13 cellular contexts compared by ENCODE assay signal in genomic region chr12:19443585-19443984, GRCh38.
"Had no signal": no experiment of that assay in that cellular context is flagged by ENCODE, and none has a peak within 500 bp of the region (broad histone marks: within the 10 kb centered on the region; RNA-seq: fewer than 3 reads in every experiment).

No MANE protein-coding gene starts in this region.

- H3K4me3 ChIP-seq: esophagus muscularis mucosa, thyroid gland had no signal

- H3K9me3 ChIP-seq: esophagus muscularis mucosa, thyroid gland had no signal

- H3K36me3 ChIP-seq: thyroid gland had no signal

- ATAC-seq: activated CD8-positive, alpha-beta memory T cell treated with anti-CD3 and anti-CD28 coated beads, Interleukin-2, amount 10 ng/mL, durations not matched to agents 7 days and 5 days; activated T-cell treated with anti-CD3 and anti-CD28 coated beads, Interleukin-2, amount 50 U/mL, for 4 hours; left colon; sciatic nerve had no signal

- H3K9me3 Mint-ChIP-seq: activated naive CD8-positive, alpha-beta T cell treated with anti-CD3 and anti-CD28 coated beads, Interleukin-2, amount 10 ng/mL, durations not matched to agents 7 days and 5 days; activated T-cell treated with anti-CD3 and anti-CD28 coated beads, Interleukin-2, amount 50 U/mL, for 4 hours had no signal

- DNase-seq: activated CD4-positive, alpha-beta T cell treated with anti-CD3 and anti-CD28 coated beads, Interleukin-2, amount 50 U/mL, for 1 hour; activated CD4-positive, CD25-positive, alpha-beta regulatory T cell; activated gamma-delta T cell; activated naive CD8-positive, alpha-beta T cell treated with anti-CD3 and anti-CD28 coated beads, Interleukin-2, amount 10 ng/mL, durations not matched to agents 7 days and 5 days; activated T-cell treated with anti-CD3 and anti-CD28 coated beads, Interleukin-2, amount 50 U/mL, for 4 hours; aorta; left colon; nephron progenitor cell; stimulated activated CD4-positive, alpha-beta T cell treated with anti-CD3 and anti-CD28 coated beads, Interleukin-2, amount 100 ng/mL, for 48 hours; thyroid gland had no signal

- H3K27me3 Mint-ChIP-seq: activated CD8-positive, alpha-beta memory T cell treated with anti-CD3 and anti-CD28 coated beads, Interleukin-2, amount 10 ng/mL, durations not matched to agents 7 days and 5 days; activated naive CD8-positive, alpha-beta T cell treated with anti-CD3 and anti-CD28 coated beads, Interleukin-2, amount 10 ng/mL, durations not matched to agents 7 days and 5 days had no signal

- H3K27ac Mint-ChIP-seq: activated CD8-positive, alpha-beta memory T cell treated with anti-CD3 and anti-CD28 coated beads, Interleukin-2, amount 10 ng/mL, durations not matched to agents 7 days and 5 days; activated naive CD8-positive, alpha-beta T cell treated with anti-CD3 and anti-CD28 coated beads, Interleukin-2, amount 10 ng/mL, durations not matched to agents 7 days and 5 days; nephron progenitor cell had no signal

- H3K27ac ChIP-seq: esophagus muscularis mucosa, thyroid gland had no signal

- H3K27me3 ChIP-seq: esophagus muscularis mucosa, thyroid gland had no signal
